14 cellular contexts compared by ENCODE assay signal in the genomic region with DNA sequence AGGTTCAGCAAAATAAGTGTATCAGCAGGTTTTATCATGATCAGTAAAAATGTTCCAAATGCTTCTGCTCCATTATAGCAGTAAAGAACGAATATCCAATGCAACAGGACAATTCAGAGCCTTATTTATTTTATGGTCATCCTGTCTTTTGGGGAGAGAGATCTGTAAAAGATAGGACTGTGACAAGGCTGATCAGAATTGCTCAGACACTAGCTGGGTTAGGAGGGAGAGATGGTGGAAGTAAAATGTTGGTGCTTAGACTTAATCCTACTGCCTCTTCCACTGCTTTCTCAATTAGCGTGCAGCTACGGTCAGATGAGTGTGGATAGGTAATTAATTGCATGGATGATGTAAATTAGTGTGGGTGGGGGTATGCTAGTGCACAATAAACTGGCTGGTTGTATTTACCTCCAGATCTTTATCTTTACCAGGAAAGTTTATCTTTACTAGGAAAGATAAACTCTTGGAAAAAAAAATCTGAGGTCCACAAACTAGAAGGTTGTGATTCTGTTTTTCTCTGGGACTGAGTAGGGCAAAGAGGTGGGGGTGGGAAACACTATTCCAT. TPM values are rescaled to one million over a fixed set of nuclear protein-coding genes. Genes with fewer than 3 reads are reported as not detected.
DNase-seq lines count a peak whose midpoint lies in the region; ATAC-seq and TF ChIP-seq lines count a peak whose summit lies in the region.
"Had no signal": no experiment of that assay in that cellular context is flagged by ENCODE, and none has a peak within 500 bp of the region (broad histone marks: within the 10 kb centered on the region; RNA-seq: fewer than 3 reads in every experiment).

No MANE protein-coding gene starts in this region.

- peak overlapping the region; percentile 5 for H3K4me3 ChIP-seq in retinal pigment epithelial cell (ENCODE audit: low read length)

- no peak overlapping the region for H3K27ac Mint-ChIP-seq in central memory CD8-positive, alpha-beta T cell (ENCODE audit: low read depth)
- H3K27ac Mint-ChIP-seq: B cell had no signal

- peak overlapping the region; percentile 98 for H3K4me3 Mint-ChIP-seq in activated T-cell treated with anti-CD3 and anti-CD28 coated beads, Interleukin-2, amount 50 U/mL, for 4 hours
- H3K4me3 Mint-ChIP-seq in central memory CD8-positive, alpha-beta T cell, result peak overlapping the region; percentile 96

- ATAC-seq in activated T-cell treated with anti-CD3 and anti-CD28 coated beads, Interleukin-2, amount 50 U/mL, for 4 hours, result no peak
- no peak for ATAC-seq in central memory CD8-positive, alpha-beta T cell (replicated peaks; ENCODE audit: extremely low read depth, poor library complexity, severe bottlenecking)
- ATAC-seq in HG03442 (IDR thresholded peaks at IDR 0.05; ENCODE audit: unreplicated experiment) (no peak), GM19397 (IDR thresholded peaks at IDR 0.05; ENCODE audit: unreplicated experiment) (no peak)
- ATAC-seq: psoas muscle, upper lobe of right lung had no signal

- peaks cover 8% of the 10 kb centered on the region for H3K27me3 Mint-ChIP-seq in activated T-cell treated with anti-CD3 and anti-CD28 coated beads, Interleukin-2, amount 50 U/mL, for 4 hours (ENCODE audit: low read depth)
- H3K27me3 Mint-ChIP-seq in central memory CD8-positive, alpha-beta T cell, result no peaks in the 10 kb centered on the region

- peaks cover 26% of the 10 kb centered on the region for H3K4me1 Mint-ChIP-seq in activated T-cell treated with anti-CD3 and anti-CD28 coated beads, Interleukin-2, amount 50 U/mL, for 4 hours (ENCODE audit: low read depth)
- peaks cover 24% of the 10 kb centered on the region for H3K4me1 Mint-ChIP-seq in central memory CD8-positive, alpha-beta T cell

- TF ChIP-seq CTCF in retinal pigment epithelial cell (conservative IDR thresholded peaks at IDR 0.05; ENCODE audit: low read depth, low read length), result no peak

- H3K9me3 Mint-ChIP-seq in activated T-cell treated with anti-CD3 and anti-CD28 coated beads, Interleukin-2, amount 50 U/mL, for 4 hours, result peaks cover 4% of the 10 kb centered on the region
- no peaks in the 10 kb centered on the region for H3K9me3 Mint-ChIP-seq in central memory CD8-positive, alpha-beta T cell

- no peak for DNase-seq in activated T-cell treated with anti-CD3 and anti-CD28 coated beads, Interleukin-2, amount 50 U/mL, for 4 hours
- DNase-seq in activated T-cell treated with anti-CD3 and anti-CD28 coated beads, Interleukin-2, amount 50 U/mL, for 48 hours, result no peak
- DNase-seq in NCI-H526 treated with DMSO at 0.1 percent for 48 hours (lab: John Stamatoyannopoulos, UW), result peak; percentile 26
- DNase-seq in central memory CD8-positive, alpha-beta T cell (ENCODE audit: low spot score in 2 of 2), result no peak
- DNase-seq in retinal pigment epithelial cell (ENCODE audit: low read depth), result no peak
- no peak for DNase-seq in amniotic stem cell (lab: John Stamatoyannopoulos, UW)
- DNase-seq: brain microvascular endothelial cell, kidney glomerular epithelial cell, NCI-H2107, psoas muscle, upper lobe of right lung had no signal

- H3K36me3 Mint-ChIP-seq in activated T-cell treated with anti-CD3 and anti-CD28 coated beads, Interleukin-2, amount 50 U/mL, for 4 hours (ENCODE audit: insufficient read depth), result peaks cover 16% of the 10 kb centered on the region
- peaks cover 11% of the 10 kb centered on the region for H3K36me3 Mint-ChIP-seq in central memory CD8-positive, alpha-beta T cell (ENCODE audit: insufficient read depth)

RNA-seq across cellular contexts. Expression of a gene that starts 2.2 kb away (rescaled TPM):
- total RNA-seq in activated T-cell treated with anti-CD3 and anti-CD28 coated beads, Interleukin-2, amount 50 U/mL, for 4 hours, result 100 to 1,000 TPM; 109 to 115 (median 109) TPM
